ENCODE assay signal across 22 cellular contexts in genomic region chr6:168959696-168960095, GRCh38.
"Had no signal": no experiment of that assay in that cellular context is flagged by ENCODE, and none has a peak within 500 bp of the region (broad histone marks: within the 10 kb centered on the region; RNA-seq: fewer than 3 reads in every experiment).

No MANE protein-coding gene starts in this region.

- H3K27me3 ChIP-seq: MG63, SJSA1 had no signal

- H3K27ac ChIP-seq: SJSA1, SK-N-MC had no signal

- H3K9me3 ChIP-seq: SJSA1 had no signal

- DNase-seq: IMR-90, Karpas-422, KG1, MG63, NCI-H1092, NCI-H1105 treated with DMSO at 0.1 percent for 48 hours, NCI-H1417 treated with DMSO at 0.1 percent for 48 hours, NCI-H146, NCI-H1694 treated with DMSO at 0.1 percent for 48 hours, NCI-H1930, NCI-H2081, NCI-H2107, NCI-H2227 treated with DMSO at 0.1 percent for 48 hours, NCI-H524, NCI-H526 treated with DMSO at 0.1 percent for 48 hours, NCI-H748 treated with DMSO at 0.1 percent for 48 hours, Right ventricle myocardium superior, RPMI8226, SIG-M5 had no signal

- H3K36me3 ChIP-seq: MG63, SJSA1 had no signal

- H3K4me3 ChIP-seq: MG63, SJSA1, SK-N-MC had no signal

- ATAC-seq: HepG2 had no signal
